8 cellular contexts compared by ENCODE assay signal in the genomic region with DNA sequence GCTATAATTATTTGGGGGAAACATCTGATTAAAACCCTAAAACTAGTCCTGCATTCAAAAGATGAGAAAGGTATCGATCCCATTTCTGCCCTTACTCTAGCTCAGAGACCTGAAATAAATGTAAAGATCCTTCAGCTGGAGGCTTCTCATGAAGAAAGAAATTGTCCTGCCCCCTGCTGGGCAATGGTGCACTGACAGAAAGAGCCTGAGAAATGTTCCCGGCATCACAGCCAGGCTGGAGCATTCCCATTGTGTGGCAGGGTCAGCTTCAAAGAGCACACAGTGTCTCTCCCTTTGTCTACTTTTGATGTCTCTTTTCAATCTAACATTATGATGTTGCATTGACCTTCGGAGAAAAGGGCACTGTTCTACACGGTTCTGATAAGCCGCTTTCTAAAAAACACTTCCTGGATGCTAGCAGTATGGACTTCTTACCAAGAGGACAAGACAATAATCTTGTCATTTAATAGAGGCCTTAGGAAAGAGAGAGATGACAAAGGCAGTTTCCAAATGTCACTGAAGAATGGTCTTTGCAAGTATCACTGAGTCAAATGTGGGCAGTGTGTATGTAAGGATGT.
DNase-seq lines count a peak whose midpoint lies in the region; ATAC-seq and TF ChIP-seq lines count a peak whose summit lies in the region.

No MANE protein-coding gene starts in this region.

- no peaks in the 10 kb centered on the region for H3K9me3 ChIP-seq in uterus

- H3K4me3 ChIP-seq in cardiac fibroblast (replicated peaks in 1 of 2; ENCODE audit: low read depth in 2 of 2, low read length in 2 of 2) (no peak overlapping the region), uterus (no peak overlapping the region)

- TF ChIP-seq POLR2A in uterus (IDR thresholded peaks at IDR 0.05) = no peak

- H3K36me3 ChIP-seq in uterus = no peaks in the 10 kb centered on the region

- ATAC-seq in GM21576 (IDR thresholded peaks at IDR 0.05; ENCODE audit: unreplicated experiment) = no peak

- TF ChIP-seq CTCF in LNCAP (IDR thresholded peaks at IDR 0.05) (peak; percentile 89), cardiac fibroblast (IDR thresholded peaks at IDR 0.05; ENCODE audit: low read depth, low read length) (peak; percentile 73), uterus (IDR thresholded peaks at IDR 0.05) (peak; percentile 21 to 39 (median 38))

- H3K27ac ChIP-seq in layer of hippocampus (ENCODE audit: low read depth, low read length) = peak overlapping the region; percentile 31
- H3K27ac ChIP-seq in uterus = no peak overlapping the region

- peak; percentile 15 to 18 for DNase-seq in stimulated activated CD4-positive, alpha-beta T cell treated with anti-CD3 and anti-CD28 coated beads, Interleukin-2, amount 100 ng/mL, for 24 hours
- no peak for DNase-seq in stimulated activated CD4-positive, alpha-beta T cell treated with anti-CD3 and anti-CD28 coated beads, Interleukin-4, amount 100 ng/mL, for 24 hours
- DNase-seq in cardiac fibroblast (ENCODE audit: low read depth in 2 of 2) = peak; percentile 44 to 55
- peak in 1 of 2 donors; percentile 16 for DNase-seq in uterus
- no peak for DNase-seq in GF-D8 (lab: John Stamatoyannopoulos, UW)

- intact Hi-C loops in uterus (cut with DNase I; ENCODE audit: low total_unique reads) = no loop called here

- H3K27me3 ChIP-seq in layer of hippocampus (ENCODE audit: control insufficient read depth, insufficient read depth, low read length) = no peaks in the 10 kb centered on the region
- H3K27me3 ChIP-seq in uterus = no peaks in the 10 kb centered on the region

- no peaks in the 10 kb centered on the region for H3K4me1 ChIP-seq in uterus

Comparison
In these comparisons a context has a peak if more than half of its experiments do, and no peak if none do; other contexts are left out.
1. DNase-seq: peak in stimulated activated CD4-positive, alpha-beta T cell treated with anti-CD3 and anti-CD28 coated beads, Interleukin-2, amount 100 ng/mL, for 24 hours (2 of 2) and cardiac fibroblast (2 of 2); none in stimulated activated CD4-positive, alpha-beta T cell treated with anti-CD3 and anti-CD28 coated beads, Interleukin-4, amount 100 ng/mL, for 24 hours (single experiment) and GF-D8 (single experiment).
2. CTCF ChIP-seq: peak in every context shown above with its lines; median percentile 89 in LNCAP; 73 in cardiac fibroblast; 38 in uterus.